Comparison of ENCODE assay signal across 10 cellular contexts in genomic region chr22:26304730-26305129, GRCh38.
"Had no signal": no experiment of that assay in that cellular context is flagged by ENCODE, and none has a peak within 500 bp of the region (broad histone marks: within the 10 kb centered on the region; RNA-seq: fewer than 3 reads in every experiment).

No MANE protein-coding gene starts in this region.

- H3K9ac ChIP-seq: KMS-11 had no signal

- H3K4me3 ChIP-seq: GM23338 had no signal

- DNase-seq: H9, HCEC 1CT, HFFc6, IMR-90, KBM-7 had no signal

- H3K4me2 ChIP-seq: GM23338, KMS-11 had no signal

- H3K27ac ChIP-seq: HL-60, KMS-11 had no signal

- ATAC-seq: GM23338 had no signal

- H2AFZ ChIP-seq: GM23338 had no signal

- FAIRE-seq: H1, H54 had no signal
